Comparison of ENCODE assay signal across 8 cellular contexts in the genomic region with DNA sequence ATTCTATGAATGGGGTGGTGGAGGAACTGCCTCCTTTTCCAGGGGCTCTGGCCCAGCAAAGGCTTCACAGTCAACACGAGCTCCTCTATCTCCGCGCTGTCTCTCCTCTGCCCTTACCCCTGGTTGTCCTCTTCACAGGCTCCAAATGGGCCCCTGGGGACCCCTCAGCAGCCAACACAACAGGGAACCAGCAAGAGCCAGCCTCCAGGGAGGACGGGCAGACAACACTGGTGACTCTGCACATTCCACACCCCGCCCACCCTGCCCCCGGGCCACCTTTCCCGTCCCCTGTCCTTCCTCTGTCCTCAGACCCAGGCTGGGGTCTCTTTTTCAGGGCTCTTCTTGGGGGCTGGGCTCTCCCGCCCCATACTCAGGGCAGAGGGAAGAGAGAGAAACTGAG. TPM values are rescaled to one million over a fixed set of nuclear protein-coding genes. Genes with fewer than 3 reads are reported as not detected.
DNase-seq lines count a peak whose midpoint lies in the region; ATAC-seq and TF ChIP-seq lines count a peak whose summit lies in the region.

No MANE protein-coding gene starts in this region.

- DNase-seq in Caco-2 (peak in 1 of 2 experiments; percentile 65), MM.1S (no peak), choroid plexus epithelial cell (ENCODE audit: low read depth) (peak; percentile 14), left colon (no peak), ACHN (no peak), mesenteric fat pad (ENCODE audit: low spot score) (no peak), omental fat pad (ENCODE audit: low spot score) (no peak)

- H3K9me3 Mint-ChIP-seq in Caco-2 (ENCODE audit: unreplicated experiment) (no peaks in the 10 kb centered on the region), nephron (no peaks in the 10 kb centered on the region)

- H3K27ac ChIP-seq in MM.1S (ENCODE audit: low read length): no peak overlapping the region

- BruUV-seq in Caco-2 (replicated peaks; lab: Mats Ljungman, UMichigan): no TSS peak

- peak overlapping the region; percentile 24 for H3K4me3 ChIP-seq in Caco-2 (ENCODE audit: low read depth, low read length)
- peak overlapping the region; percentile 48; the same call in 1 of the 2 replicates for H3K4me3 ChIP-seq in MM.1S (ENCODE audit: low read length)
- peak overlapping the region; percentile 25 for H3K4me3 ChIP-seq in choroid plexus epithelial cell (ENCODE audit: low read depth, low read length)

- no peaks in the 10 kb centered on the region for H4K20me1 ChIP-seq in MM.1S (ENCODE audit: insufficient read depth, low read length)

- ATAC-seq in left colon (no peak), omental fat pad (ENCODE audit: low FRiP score) (no peak)

- no peaks in the 10 kb centered on the region for H3F3A ChIP-seq in MM.1S (ENCODE audit: insufficient read depth, low read length)

- H3K4me3 Mint-ChIP-seq in Caco-2 (ENCODE audit: unreplicated experiment): peak overlapping the region; percentile 77
- H3K4me3 Mint-ChIP-seq in nephron: peak overlapping the region; percentile 64 to 73 (median 70)

- H3K4me1 Mint-ChIP-seq in Caco-2 (ENCODE audit: low read depth, unreplicated experiment) (peaks cover 27% of the 10 kb centered on the region), nephron (peaks cover 75% of the 10 kb centered on the region)

- H3K27ac Mint-ChIP-seq in Caco-2 (ENCODE audit: unreplicated experiment) (peak overlapping the region; percentile 91), nephron (peak overlapping the region; percentile 21 to 93 (median 68))

- H3K36me3 ChIP-seq in Caco-2 (ENCODE audit: control insufficient read depth, insufficient read depth, low read length) (no peaks in the 10 kb centered on the region), MM.1S (replicated peaks; ENCODE audit: insufficient read depth, low read length) (no peaks in the 10 kb centered on the region)

- intact Hi-C loops in Caco-2 (cut with micrococcal nuclease; ENCODE audit: unreplicated experiment): loop anchor here (1.0 to 5.0 kb wide), 4 partner anchors 16 to 108 kb away; a partner anchor contains a TSS
- intact Hi-C loops in left colon (cut with DNase I, micrococcal nuclease): loop anchor here (2.0 to 5.0 kb wide), 2 partner anchors 65 to 68 kb away; no protein-coding TSS in a partner anchor

- peak overlapping the region; percentile 69 for H3K4me2 ChIP-seq in MM.1S (ENCODE audit: low read depth, low read length)

- H3K79me2 ChIP-seq in MM.1S (ENCODE audit: low read length): no peaks in the 10 kb centered on the region

- POLR2A ChIA-PET in Caco-2 (lab: Charles Lee): interaction anchor here (1.1 to 1.8 kb wide), 3 partner anchors 18 to 66 kb away, joined by 4 to 8 read pairs (median 7); no protein-coding TSS in a partner anchor

- H3K27me3 Mint-ChIP-seq in Caco-2 (ENCODE audit: insufficient read depth, unreplicated experiment): no peaks in the 10 kb centered on the region
- peaks cover 7% of the 10 kb centered on the region for H3K27me3 Mint-ChIP-seq in nephron (ENCODE audit: low read depth)

- no peaks in the 10 kb centered on the region for H3K36me3 Mint-ChIP-seq in Caco-2 (ENCODE audit: insufficient read depth, unreplicated experiment)
- no peaks in the 10 kb centered on the region for H3K36me3 Mint-ChIP-seq in nephron (ENCODE audit: low read depth)

- H3K27me3 ChIP-seq in Caco-2 (replicated peaks; ENCODE audit: control insufficient read depth, insufficient read depth, low read length): no peaks in the 10 kb centered on the region
- H3K27me3 ChIP-seq in MM.1S (replicated peaks; ENCODE audit: insufficient read depth, low read length): no peaks in the 10 kb centered on the region

- H3K9ac ChIP-seq in MM.1S (ENCODE audit: low read length): no peak overlapping the region

- no peak for TF ChIP-seq CTCF in Caco-2 (IDR thresholded peaks at IDR 0.05; ENCODE audit: insufficient read depth in 1 of 2, low read depth in 1 of 2, low read length in 1 of 2, severe bottlenecking in 1 of 2, unreplicated experiment in 1 of 2)
- no peak for TF ChIP-seq CTCF in MM.1S (IDR thresholded peaks at IDR 0.05; ENCODE audit: low read length)
- TF ChIP-seq CTCF in choroid plexus epithelial cell (conservative IDR thresholded peaks at IDR 0.05; ENCODE audit: low read depth, low read length): no peak
- no peak for TF ChIP-seq CTCF in nephron (IDR thresholded peaks at IDR 0.05; ENCODE audit: unreplicated experiment in 3 of 3)
- TF ChIP-seq CTCF in omental fat pad (IDR thresholded peaks at IDR 0.05): no peak

- H3K9me3 ChIP-seq in Caco-2 (no peaks in the 10 kb centered on the region), MM.1S (replicated peaks; ENCODE audit: insufficient read depth, low read length) (no peaks in the 10 kb centered on the region)

- peak overlapping the region; percentile 61; the same call in 1 of the 2 replicates for H2AFZ ChIP-seq in MM.1S (ENCODE audit: low read length)

- peaks cover 26% of the 10 kb centered on the region for H3K4me1 ChIP-seq in Caco-2
- peaks cover 11% of the 10 kb centered on the region for H3K4me1 ChIP-seq in MM.1S (ENCODE audit: low read length)

- H3K9me2 ChIP-seq in MM.1S (replicated peaks; ENCODE audit: insufficient read depth, low read length): no peaks in the 10 kb centered on the region

- in situ Hi-C loops in ACHN (cut with HindIII; ENCODE audit: low pct_ligation_motif_present, low pct_unique_long_range_greater_than_20kb, low sequenced_read_pairs): no loop called here

- CTCF ChIA-PET in Caco-2 (lab: Charles Lee): interaction anchor here (0.7 to 4.8 kb wide), 10 partner anchors 17 to 228 kb away, joined by 3 to 132 read pairs (median 6); a partner anchor contains a TSS

RNA-seq across cellular contexts. Expression of a gene that starts 17.5 kb away (rescaled TPM):
- total RNA-seq in Caco-2 (2022) (25.8 and 27.5 TPM in 2 replicates), left colon (10 to 100 TPM; 27.9 to 32.5 TPM), mesenteric fat pad (37.2 TPM), omental fat pad (10 to 100 TPM; 28.8 to 48.3 (median 32.5) TPM)

RNA-seq across cellular contexts. Expression of a gene that starts 56.0 kb away (rescaled TPM):
- total RNA-seq in Caco-2 (2022) (not detected in 2 replicates), left colon (not detected), mesenteric fat pad (not detected), omental fat pad (not detected)
